Comparison of ENCODE assay signal across 13 cellular contexts in the genomic region with DNA sequence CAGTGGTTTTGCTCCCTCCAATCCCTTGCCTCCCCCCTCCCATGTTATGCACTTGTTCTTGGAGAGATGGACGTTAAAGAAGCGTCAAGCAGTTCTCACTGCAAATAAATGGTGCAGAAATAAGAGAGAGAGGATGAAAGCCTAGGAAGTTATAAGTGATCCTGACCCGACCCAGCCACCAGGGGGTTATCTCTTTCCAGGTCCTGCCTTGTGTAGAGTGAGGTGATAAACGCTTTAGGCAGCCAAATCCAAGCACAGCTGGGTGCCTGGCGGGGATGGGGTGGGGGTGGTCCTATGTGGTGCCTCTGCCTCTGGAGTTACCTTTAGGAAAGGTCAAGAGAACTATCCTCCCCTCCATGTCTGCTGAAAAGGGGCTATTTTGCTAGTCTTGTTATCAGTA. TPM values are rescaled to one million over a fixed set of nuclear protein-coding genes. Genes with fewer than 3 reads are reported as not detected.
A peak's percentile ranks its signal among the peaks of the same experiment; 100 is the strongest.
DNase-seq lines count a peak whose midpoint lies in the region; ATAC-seq and TF ChIP-seq lines count a peak whose summit lies in the region.
"Had no signal": no experiment of that assay in that cellular context is flagged by ENCODE, and none has a peak within 500 bp of the region (broad histone marks: within the 10 kb centered on the region; RNA-seq: fewer than 3 reads in every experiment).

No MANE protein-coding gene starts in this region.

- H3K9me3 Mint-ChIP-seq in endodermal cell, result no peaks in the 10 kb centered on the region
- H3K9me3 Mint-ChIP-seq: nephron progenitor cell had no signal

- H3K9me3 ChIP-seq in endodermal cell (ENCODE audit: control insufficient read depth, low read length) (no peaks in the 10 kb centered on the region), upper lobe of left lung (no peaks in the 10 kb centered on the region), transverse colon (no peaks in the 10 kb centered on the region), suprapubic skin (no peaks in the 10 kb centered on the region)
- H3K9me3 ChIP-seq: SJSA1 had no signal

- intact Hi-C loops in transverse colon (cut with DNase I; ENCODE audit: low total_unique reads), result loop anchor here (10.0 kb wide), 1 partner anchor 389 kb away; no protein-coding TSS in a partner anchor

- no peak for ATAC-seq in upper lobe of left lung (ENCODE audit: low FRiP score in 2 of 2)
- ATAC-seq: activated CD4-positive, alpha-beta T cell treated with anti-CD3 and anti-CD28 coated beads for 36 hours had no signal

- no peak for DNase-seq in AG10803 (ENCODE audit: low read depth)
- peak; percentile 56 for DNase-seq in ELR (ENCODE audit: low read depth)
- DNase-seq in NCI-H146 treated with DMSO at 0.1 percent for 48 hours (lab: John Stamatoyannopoulos, UW; ENCODE audit: unreplicated experiment), result peak; percentile 89
- DNase-seq in endodermal cell, result peak; percentile 82
- no peak for DNase-seq in kidney glomerular epithelial cell (lab: John Stamatoyannopoulos, UW)
- no peak for DNase-seq in upper lobe of left lung
- no peak for DNase-seq in transverse colon
- DNase-seq in suprapubic skin (ENCODE audit: low spot score in 2 of 2), result no peak
- DNase-seq: activated CD4-positive, alpha-beta T cell treated with anti-CD3 and anti-CD28 coated beads for 36 hours; activated effector memory CD4-positive, alpha-beta T cell treated with anti-CD3 and anti-CD28 coated beads, Interleukin-2, amount 50 U/mL, for 16 hours; NCI-H226; nephron progenitor cell had no signal

- peaks cover 37% of the 10 kb centered on the region for H3K4me1 Mint-ChIP-seq in endodermal cell

- H3K27me3 Mint-ChIP-seq in endodermal cell (ENCODE audit: insufficient read depth), result peaks cover 97% of the 10 kb centered on the region

- TF ChIP-seq POLR2A in upper lobe of left lung (IDR thresholded peaks at IDR 0.05), result no peak
- TF ChIP-seq POLR2A in transverse colon (IDR thresholded peaks at IDR 0.05), result no peak
- no peak for TF ChIP-seq POLR2A in suprapubic skin (IDR thresholded peaks at IDR 0.05)

- H3K4me1 ChIP-seq in endodermal cell (ENCODE audit: control insufficient read depth, insufficient read depth, low read length) (peaks cover 9% of the 10 kb centered on the region), upper lobe of left lung (peaks cover 11 to 35% (median 17%) of the 10 kb centered on the region in 4 donors), transverse colon (peaks cover 0 to 26% (median 17%) of the 10 kb centered on the region in 4 donors), suprapubic skin (peaks cover 46% of the 10 kb centered on the region)

- 0% methylated on average over 2 to 5 of the region's 5 CpGs for WGBS in endodermal cell (ENCODE audit: insufficient coverage in 1 of 2, insufficient read length in 1 of 2), 2 experiments
- 1 to 15% methylated on average over 5 of the region's 5 CpGs for WGBS in upper lobe of left lung, 2 donors
- 4 to 8% methylated on average over 4 to 5 of the region's 5 CpGs for WGBS in transverse colon (ENCODE audit: low coverage in 1 of 2), 2 donors
- 15% methylated on average over 4 of the region's 5 CpGs for WGBS in suprapubic skin

- H3K27ac Mint-ChIP-seq in endodermal cell, result no peak overlapping the region
- H3K27ac Mint-ChIP-seq: activated CD4-positive, alpha-beta T cell treated with anti-CD3 and anti-CD28 coated beads for 36 hours; nephron progenitor cell had no signal

- no peak overlapping the region for H3K9ac ChIP-seq in endodermal cell (ENCODE audit: extremely low read depth, low read length, poor library complexity, severe bottlenecking)

- H3K27ac ChIP-seq in endodermal cell (ENCODE audit: low read depth, low read length), result no peak overlapping the region
- no peak overlapping the region for H3K27ac ChIP-seq in upper lobe of left lung
- no peak overlapping the region for H3K27ac ChIP-seq in transverse colon
- H3K27ac ChIP-seq in suprapubic skin, result no peak overlapping the region
- H3K27ac ChIP-seq: SJSA1 had no signal

- TF ChIP-seq EP300 in upper lobe of left lung (IDR thresholded peaks at IDR 0.05) (no peak), transverse colon (IDR thresholded peaks at IDR 0.05; ENCODE audit: low read depth) (no peak), suprapubic skin (IDR thresholded peaks at IDR 0.05) (no peak)

- H3K4me3 ChIP-seq in AG10803 (ENCODE audit: low read length), result no peak overlapping the region
- no peak overlapping the region for H3K4me3 ChIP-seq in endodermal cell (ENCODE audit: low read length)
- H3K4me3 ChIP-seq in upper lobe of left lung, result no peak overlapping the region
- no peak overlapping the region for H3K4me3 ChIP-seq in transverse colon
- no peak overlapping the region for H3K4me3 ChIP-seq in suprapubic skin
- H3K4me3 ChIP-seq: SJSA1 had no signal

- H3K36me3 ChIP-seq in endodermal cell (ENCODE audit: control insufficient read depth, insufficient read depth, low read length), result no peaks in the 10 kb centered on the region
- no peaks in the 10 kb centered on the region for H3K36me3 ChIP-seq in upper lobe of left lung
- no peaks in the 10 kb centered on the region for H3K36me3 ChIP-seq in transverse colon
- H3K36me3 ChIP-seq in suprapubic skin, result no peaks in the 10 kb centered on the region
- H3K36me3 ChIP-seq: SJSA1 had no signal

- no peak overlapping the region for H3K4me3 Mint-ChIP-seq in endodermal cell
- H3K4me3 Mint-ChIP-seq: activated CD4-positive, alpha-beta T cell treated with anti-CD3 and anti-CD28 coated beads for 36 hours; nephron progenitor cell had no signal

- no peaks in the 10 kb centered on the region for H3K36me3 Mint-ChIP-seq in endodermal cell (ENCODE audit: low read depth)

- H3K27me3 ChIP-seq in endodermal cell (ENCODE audit: control insufficient read depth, insufficient read depth, low read length, poor library complexity, severe bottlenecking) (peaks cover 100% of the 10 kb centered on the region), upper lobe of left lung (peaks cover 0 to 76% (median 42%) of the 10 kb centered on the region in 4 donors), transverse colon (peaks cover 97% of the 10 kb centered on the region), suprapubic skin (peaks cover 61% of the 10 kb centered on the region)
- H3K27me3 ChIP-seq: SJSA1 had no signal

- in situ Hi-C loops in transverse colon (cut with MboI; ENCODE audit: low pct_ligation_motif_present in 1 of 4, low pct_unique_long_range_greater_than_20kb in 1 of 4, low sequenced_read_pairs in 3 of 4), result loop anchor here in 1 of 4 donors (25.0 kb wide), 1 partner anchor 387 kb away; no protein-coding TSS in a partner anchor

- TF ChIP-seq CTCF in AG10803 (conservative IDR thresholded peaks at IDR 0.05; ENCODE audit: low read length) (peak; percentile 30; the same call in 1 of the 2 replicates), endodermal cell (conservative IDR thresholded peaks at IDR 0.05) (peak; percentile 63), upper lobe of left lung (IDR thresholded peaks at IDR 0.05) (no peak), transverse colon (IDR thresholded peaks at IDR 0.05) (no peak), suprapubic skin (IDR thresholded peaks at IDR 0.05) (peak in 1 of 2 donors; percentile 21)

RNA-seq across cellular contexts. Expression of a gene that starts 9.1 kb away (rescaled TPM):
- under 1 TPM; 0.51 to 0.69 TPM for total RNA-seq in endodermal cell
- 39.2 TPM for polyA plus RNA-seq in endodermal cell (2013, experiment 1 of 2)
- polyA plus RNA-seq in endodermal cell (2013, experiment 2 of 2), result 32.0 TPM
- total RNA-seq in upper lobe of left lung, result 1 to 10 TPM in 4 of 6 donors, under 1 TPM in 1, not detected in 1; 0.69 to 7.8 (median 1.1) TPM
- not detected for total RNA-seq in transverse colon
- total RNA-seq in suprapubic skin, result 100 to 1,000 TPM in 1 of 4 donors, 10 to 100 TPM in 3; 86.7 to 135 (median 91.9) TPM

Comparison
In these comparisons a context has a peak if more than half of its experiments do, and no peak if none do; other contexts are left out.
1. DNase-seq: peak in ELR (single experiment), NCI-H146 treated with DMSO at 0.1 percent for 48 hours (single experiment) and endodermal cell (single experiment); none in AG10803 (single experiment), kidney glomerular epithelial cell (single experiment), upper lobe of left lung (0 of 2), transverse colon (single experiment) and suprapubic skin (0 of 2).
2. CTCF ChIP-seq: peak in AG10803 (single experiment) and endodermal cell (single experiment); none in upper lobe of left lung (0 of 6) and transverse colon (0 of 5).
3. RNA of a gene that starts 9.1 kb away (total RNA-seq): 86.7 to 135 TPM in suprapubic skin; 0.69 to 7.8 TPM in upper lobe of left lung, 0.51 to 0.69 TPM in endodermal cell and not detected in transverse colon; every median in the first group is over 4 times any median in the second.